Comparison of ENCODE assay signal across 16 cellular contexts in the genomic region with DNA sequence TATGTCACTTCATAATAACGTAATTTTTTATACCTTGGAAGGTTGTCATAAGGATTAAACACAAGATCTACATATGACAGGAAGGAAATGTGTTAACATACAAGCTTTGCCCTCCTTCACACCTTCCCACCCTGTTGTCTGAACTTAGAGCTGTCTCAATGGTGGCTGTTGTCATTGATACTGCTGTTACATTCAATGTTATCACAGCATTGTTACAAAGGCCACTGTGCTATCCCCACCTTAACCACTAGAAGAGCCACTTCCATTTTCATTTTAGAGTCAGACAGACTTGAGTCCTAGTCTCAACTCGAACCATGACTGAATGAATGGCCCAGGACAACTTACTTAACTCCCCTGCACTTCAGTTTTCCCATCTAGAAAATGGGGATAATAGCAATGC. TPM values are rescaled to one million over a fixed set of nuclear protein-coding genes. Genes with fewer than 3 reads are reported as not detected.
A peak's percentile ranks its signal among the peaks of the same experiment; 100 is the strongest.
DNase-seq lines count a peak whose midpoint lies in the region; ATAC-seq and TF ChIP-seq lines count a peak whose summit lies in the region.
"Had no signal": no experiment of that assay in that cellular context is flagged by ENCODE, and none has a peak within 500 bp of the region (broad histone marks: within the 10 kb centered on the region; RNA-seq: fewer than 3 reads in every experiment).

No MANE protein-coding gene starts in this region.

- peaks cover 0 to 14% (median 4%) of the 10 kb centered on the region in 11 donors for H3K9me3 Mint-ChIP-seq in naive thymus-derived CD4-positive, alpha-beta T cell
- H3K9me3 Mint-ChIP-seq in activated naive CD8-positive, alpha-beta T cell treated with anti-CD3 and anti-CD28 coated beads, Interleukin-2, amount 50 U/mL, for 24 hours: peaks cover 6% of the 10 kb centered on the region
- H3K9me3 Mint-ChIP-seq in stimulated activated naive B cell treated with anti-CD40 and anti-IgM and Interleukin-4, amounts not matched to agents 10 μg/mL and 1 μg/mL and 100 μg/mL, for 72 hours: peaks cover 6 to 7% of the 10 kb centered on the region in 2 donors

- H3K4me3 ChIP-seq in GM12875 (ENCODE audit: low read depth, low read length) (no peak overlapping the region), WERI-Rb-1 (ENCODE audit: low read depth, low read length) (no peak overlapping the region)
- H3K4me3 ChIP-seq in naive thymus-derived CD4-positive, alpha-beta T cell (ENCODE audit: low read length): no peak overlapping the region
- H3K4me3 ChIP-seq: BLaER1 treated with 17β-estradiol and CSF1 and Interleukin-3, amounts not matched to agents 10 nM and 100 nM; GM23338 had no signal

- ATAC-seq in naive thymus-derived CD4-positive, alpha-beta T cell: peak; percentile 74
- no peak for ATAC-seq in activated naive CD8-positive, alpha-beta T cell treated with anti-CD3 and anti-CD28 coated beads, Interleukin-2, amount 50 U/mL, for 24 hours
- ATAC-seq in GM18907 (IDR thresholded peaks at IDR 0.05; ENCODE audit: unreplicated experiment) (no peak), GM19328 (IDR thresholded peaks at IDR 0.05; ENCODE audit: unreplicated experiment) (no peak)
- no peak for ATAC-seq in stimulated activated naive B cell treated with anti-CD40 and anti-IgM and Interleukin-4, amounts not matched to agents 10 μg/mL and 1 μg/mL and 100 μg/mL, for 72 hours (replicated peaks)
- ATAC-seq: GM23338, HepG2 had no signal

- intact Hi-C loops in naive thymus-derived CD4-positive, alpha-beta T cell (cut with micrococcal nuclease): no loop called here

- CTCF ChIA-PET in naive thymus-derived CD4-positive, alpha-beta T cell (lab: Charles Lee): no interaction called here

- no peak overlapping the region for H3K27ac ChIP-seq in WERI-Rb-1
- no peak overlapping the region for H3K27ac ChIP-seq in naive thymus-derived CD4-positive, alpha-beta T cell (ENCODE audit: low read depth, low read length)
- H3K27ac ChIP-seq: BLaER1 treated with 17β-estradiol and CSF1 and Interleukin-3, amounts not matched to agents 10 nM and 100 nM had no signal

- no peaks in the 10 kb centered on the region for H3K36me3 ChIP-seq in WERI-Rb-1
- no peaks in the 10 kb centered on the region for H3K36me3 ChIP-seq in naive thymus-derived CD4-positive, alpha-beta T cell (ENCODE audit: control insufficient read depth in 2 of 3, insufficient read depth in 3 of 3, low read length in 3 of 3)
- H3K36me3 ChIP-seq: BLaER1 treated with 17β-estradiol and CSF1 and Interleukin-3, amounts not matched to agents 10 nM and 100 nM had no signal

- no peak overlapping the region for H3K27ac Mint-ChIP-seq in naive thymus-derived CD4-positive, alpha-beta T cell
- H3K27ac Mint-ChIP-seq in activated naive CD8-positive, alpha-beta T cell treated with anti-CD3 and anti-CD28 coated beads, Interleukin-2, amount 50 U/mL, for 24 hours: no peak overlapping the region
- H3K27ac Mint-ChIP-seq in stimulated activated naive B cell treated with anti-CD40 and anti-IgM and Interleukin-4, amounts not matched to agents 10 μg/mL and 1 μg/mL and 100 μg/mL, for 72 hours: no peak overlapping the region
- H3K27ac Mint-ChIP-seq: CD4-positive, CD25-positive, alpha-beta regulatory T cell; GM23338 had no signal

- TF ChIP-seq CTCF in GM12875 (IDR thresholded peaks at IDR 0.05; ENCODE audit: borderline replicate concordance, insufficient read depth, low read depth, low read length): 0 out of 2 replicates have a peak, but pooled peaks have one; percentile 3
- 0 out of 2 replicates have a peak, but pooled peaks have one; percentile 1 for TF ChIP-seq CTCF in WERI-Rb-1 (IDR thresholded peaks at IDR 0.05; ENCODE audit: low read depth, low read length)

- DNase-seq in NAMALWA (ENCODE audit: low spot score) (peak; percentile 7), WERI-Rb-1 (no peak)
- DNase-seq in naive thymus-derived CD4-positive, alpha-beta T cell: no peak
- no peak for DNase-seq in activated naive CD8-positive, alpha-beta T cell treated with anti-CD3 and anti-CD28 coated beads, Interleukin-2, amount 50 U/mL, for 24 hours
- DNase-seq in stimulated activated naive B cell treated with anti-CD40 and anti-IgM and Interleukin-4, amounts not matched to agents 10 μg/mL and 1 μg/mL and 100 μg/mL, for 72 hours: no peak
- DNase-seq: ACHN; CD4-positive, CD25-positive, alpha-beta regulatory T cell; H7 had no signal

- H3K4me1 ChIP-seq in naive thymus-derived CD4-positive, alpha-beta T cell (ENCODE audit: control insufficient read depth in 2 of 2, insufficient read depth in 2 of 2, low read length in 2 of 2): no peaks in the 10 kb centered on the region

- peaks cover 0 to 19% (median 14%) of the 10 kb centered on the region in 5 donors for H3K27me3 Mint-ChIP-seq in naive thymus-derived CD4-positive, alpha-beta T cell
- no peaks in the 10 kb centered on the region for H3K27me3 Mint-ChIP-seq in activated naive CD8-positive, alpha-beta T cell treated with anti-CD3 and anti-CD28 coated beads, Interleukin-2, amount 50 U/mL, for 24 hours
- peaks cover 4 to 19% of the 10 kb centered on the region in 2 donors for H3K27me3 Mint-ChIP-seq in stimulated activated naive B cell treated with anti-CD40 and anti-IgM and Interleukin-4, amounts not matched to agents 10 μg/mL and 1 μg/mL and 100 μg/mL, for 72 hours
- H3K27me3 Mint-ChIP-seq: CD4-positive, CD25-positive, alpha-beta regulatory T cell had no signal

- H3K27me3 ChIP-seq in WERI-Rb-1 (ENCODE audit: insufficient read depth, low read depth, severe bottlenecking): no peaks in the 10 kb centered on the region
- no peaks in the 10 kb centered on the region for H3K27me3 ChIP-seq in naive thymus-derived CD4-positive, alpha-beta T cell (ENCODE audit: control insufficient read depth in 2 of 2, insufficient read depth in 2 of 2, low read length in 2 of 2)
- H3K27me3 ChIP-seq: BLaER1 treated with 17β-estradiol and CSF1 and Interleukin-3, amounts not matched to agents 10 nM and 100 nM had no signal

- peaks cover 13% of the 10 kb centered on the region for H3K9me3 ChIP-seq in WERI-Rb-1 (ENCODE audit: severe bottlenecking)
- no peaks in the 10 kb centered on the region for H3K9me3 ChIP-seq in naive thymus-derived CD4-positive, alpha-beta T cell (ENCODE audit: control insufficient read depth in 2 of 3, low read length in 3 of 3)

- H3K36me3 Mint-ChIP-seq in naive thymus-derived CD4-positive, alpha-beta T cell: no peaks in the 10 kb centered on the region
- no peaks in the 10 kb centered on the region for H3K36me3 Mint-ChIP-seq in activated naive CD8-positive, alpha-beta T cell treated with anti-CD3 and anti-CD28 coated beads, Interleukin-2, amount 50 U/mL, for 24 hours (ENCODE audit: low read depth)
- H3K36me3 Mint-ChIP-seq in stimulated activated naive B cell treated with anti-CD40 and anti-IgM and Interleukin-4, amounts not matched to agents 10 μg/mL and 1 μg/mL and 100 μg/mL, for 72 hours: no peaks in the 10 kb centered on the region

- no peak overlapping the region for H3K4me3 Mint-ChIP-seq in naive thymus-derived CD4-positive, alpha-beta T cell
- no peak overlapping the region for H3K4me3 Mint-ChIP-seq in activated naive CD8-positive, alpha-beta T cell treated with anti-CD3 and anti-CD28 coated beads, Interleukin-2, amount 50 U/mL, for 24 hours
- H3K4me3 Mint-ChIP-seq in stimulated activated naive B cell treated with anti-CD40 and anti-IgM and Interleukin-4, amounts not matched to agents 10 μg/mL and 1 μg/mL and 100 μg/mL, for 72 hours: no peak overlapping the region
- H3K4me3 Mint-ChIP-seq: CD4-positive, CD25-positive, alpha-beta regulatory T cell; GM23338 had no signal

- POLR2A ChIA-PET in naive thymus-derived CD4-positive, alpha-beta T cell (lab: Charles Lee): no interaction called here

- H3K4me1 Mint-ChIP-seq in naive thymus-derived CD4-positive, alpha-beta T cell: peaks cover 0 to 4% (median 0%) of the 10 kb centered on the region in 7 donors
- no peaks in the 10 kb centered on the region for H3K4me1 Mint-ChIP-seq in activated naive CD8-positive, alpha-beta T cell treated with anti-CD3 and anti-CD28 coated beads, Interleukin-2, amount 50 U/mL, for 24 hours
- H3K4me1 Mint-ChIP-seq in stimulated activated naive B cell treated with anti-CD40 and anti-IgM and Interleukin-4, amounts not matched to agents 10 μg/mL and 1 μg/mL and 100 μg/mL, for 72 hours: no peaks in the 10 kb centered on the region
- H3K4me1 Mint-ChIP-seq: GM23338 had no signal

RNA-seq across cellular contexts. Expression of a gene that starts 31.2 kb away (rescaled TPM):
- total RNA-seq in naive thymus-derived CD4-positive, alpha-beta T cell: not detected
- polyA plus RNA-seq in naive thymus-derived CD4-positive, alpha-beta T cell: not detected
- total RNA-seq: A172; CD4-positive, CD25-positive, alpha-beta regulatory T cell; Daoy; GM23338; HepG2 had no signal
- polyA plus RNA-seq: CD4-positive, CD25-positive, alpha-beta regulatory T cell; GM23338; HepG2 had no signal
